ENCODE assay signal across 2 cellular contexts in genomic region chr11:120867531-120867930, GRCh38.
TF ChIP-seq lines count a peak whose summit lies in the region.

No MANE protein-coding gene starts in this region.

TF ChIP-seq in WTC11, 78 proteins besides CTCF, POLR2A, EP300 and RAD21 (continued from another document):
- TF ChIP-seq ZBTB43 (CRISPR knock-in tag; IDR thresholded peaks at IDR 0.05) (no peak), ZNF281 (CRISPR knock-in tag; IDR thresholded peaks at IDR 0.05) (no peak), ZNF396 (CRISPR knock-in tag; IDR thresholded peaks at IDR 0.05; ENCODE audit: borderline replicate concordance) (no peak), ATF3 (CRISPR knock-in tag; conservative IDR thresholded peaks at IDR 0.05) (no peak), GABPB1 (CRISPR knock-in tag; IDR thresholded peaks at IDR 0.05) (no peak), FOXK1 (CRISPR knock-in tag; IDR thresholded peaks at IDR 0.05) (no peak), ZNF425 (CRISPR knock-in tag; conservative IDR thresholded peaks at IDR 0.05) (no peak), IRF1 (CRISPR knock-in tag; IDR thresholded peaks at IDR 0.05) (no peak), SP1 (CRISPR knock-in tag; conservative IDR thresholded peaks at IDR 0.05) (no peak), SMAD3 (CRISPR knock-in tag; IDR thresholded peaks at IDR 0.05; ENCODE audit: borderline replicate concordance) (no peak), KAT7 (CRISPR knock-in tag; IDR thresholded peaks at IDR 0.05; ENCODE audit: borderline replicate concordance) (no peak), SOX15 (CRISPR knock-in tag; IDR thresholded peaks at IDR 0.05) (no peak), ZNF263 (CRISPR knock-in tag; IDR thresholded peaks at IDR 0.05; ENCODE audit: low read depth) (no peak)

TF ChIP-seq in HEK293T, 16 proteins besides CTCF, POLR2A, EP300 and RAD21 (continued from another document):
- TF ChIP-seq ZNF384 (IDR thresholded peaks at IDR 0.05) (no peak), LEF1 (IDR thresholded peaks at IDR 0.05; ENCODE audit: borderline replicate concordance) (no peak), BHLHE40 (IDR thresholded peaks at IDR 0.05; ENCODE audit: borderline replicate concordance) (no peak), FOXA1 (IDR thresholded peaks at IDR 0.05) (no peak), SP1 (IDR thresholded peaks at IDR 0.05) (no peak), CTBP1 (IDR thresholded peaks at IDR 0.05; ENCODE audit: borderline replicate concordance) (no peak), L3MBTL2 (conservative IDR thresholded peaks at IDR 0.05) (no peak), ELF4 (IDR thresholded peaks at IDR 0.05) (no peak), SUZ12 (IDR thresholded peaks at IDR 0.05) (no peak)
TF ChIP-seq in HEK293T: peak in this region for 0.
